1 cellular context compared by ENCODE assay signal in genomic region chr10:91410638-91411367, GRCh38.
TF ChIP-seq lines count a peak whose summit lies in the region.

No MANE protein-coding gene starts in this region.

TF ChIP-seq in H1, 55 proteins besides CTCF, POLR2A, EP300 and RAD21 (continued from another document):
- TF ChIP-seq ZNF274 (IDR thresholded peaks at IDR 0.05; ENCODE audit: borderline replicate concordance, extremely low read depth, low read length) (no peak), KDM4A (IDR thresholded peaks at IDR 0.05; ENCODE audit: low read depth, low read length, severe bottlenecking) (peak; percentile 15)
TF ChIP-seq in H1: peak in this region for 2.
